Comparison of ENCODE assay signal across 1 cellular context in the genomic region with DNA sequence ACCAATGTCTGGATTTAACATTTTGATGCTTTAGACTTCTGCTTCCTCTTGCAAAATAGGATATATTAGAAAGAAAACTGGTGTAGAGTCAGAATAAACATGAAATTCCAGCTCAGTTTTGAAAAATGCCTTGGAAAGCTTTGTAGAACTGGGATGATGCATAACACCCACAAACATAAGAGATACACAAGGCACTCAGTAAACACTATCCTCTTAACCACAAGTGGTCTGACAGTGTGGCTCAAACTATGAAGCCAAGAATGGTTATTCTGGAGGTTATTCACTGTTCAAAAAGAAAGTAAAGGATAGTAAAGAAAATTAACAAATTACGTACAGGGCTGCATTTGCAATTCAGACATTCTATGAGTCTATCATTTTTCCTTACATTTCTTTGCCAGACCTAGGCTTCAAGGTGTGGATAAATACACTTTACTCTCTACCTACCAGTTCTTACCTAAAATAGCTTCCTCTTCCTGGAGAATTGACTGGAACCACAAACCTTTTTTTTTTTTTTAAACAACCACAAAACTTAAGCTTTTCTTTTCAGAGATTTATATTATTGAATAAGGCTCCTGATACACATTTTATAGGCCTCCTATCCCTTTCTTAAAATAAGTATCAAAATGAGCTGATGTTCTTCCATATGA.
TF ChIP-seq lines count a peak whose summit lies in the region.

No MANE protein-coding gene starts in this region.

TF ChIP-seq in GM12878, 131 proteins besides CTCF, POLR2A, EP300 and RAD21:
- TF ChIP-seq PML (IDR thresholded peaks at IDR 0.05; ENCODE audit: low read length) (no peak), NFYA (IDR thresholded peaks at IDR 0.05; ENCODE audit: borderline replicate concordance, low read depth, low read length) (no peak), CHD2 (IDR thresholded peaks at IDR 0.05; ENCODE audit: borderline replicate concordance, low read depth, low read length) (no peak)
